Comparison of ENCODE assay signal across 8 cellular contexts in genomic region chr20:34825530-34826362, GRCh38. TPM values are rescaled to one million over a fixed set of nuclear protein-coding genes. Genes with fewer than 3 reads are reported as not detected.
DNase-seq lines count a peak whose midpoint lies in the region; ATAC-seq and TF ChIP-seq lines count a peak whose summit lies in the region.

TSS of gene NCOA6 (minus strand) at chr20:34825651. CDS start at chr20:34782355, 43,296 bp downstream.

- peak within 1 kb of the TSS; percentile 100 for H3K4me3 ChIP-seq in AG09309 (ENCODE audit: control insufficient read depth, low read depth, low read length)
- peak within 1 kb of the TSS; percentile 81 to 93 for H3K4me3 ChIP-seq in left lung

- H3K4me1 ChIP-seq in left lung: peaks cover 9 to 28% of the 10 kb centered on the region in 2 donors

- no peaks in the 10 kb centered on the region for H3K27me3 ChIP-seq in left lung

- DNase-seq in AG09309 (ENCODE audit: low read depth) (peak; percentile 28), NCI-H524 treated with DMSO at 0.1 percent for 48 hours (lab: John Stamatoyannopoulos, UW) (peak; percentile 34), dedifferentiated amniotic fluid mesenchymal stem cell (ENCODE audit: extremely low spot score) (peak; percentile 61), left lung (peak; percentile 89 to 95)
- peak; percentile 86 for DNase-seq in activated CD4-positive, alpha-beta T cell treated with anti-CD3 and anti-CD28 coated beads, Interleukin-2, amount 50 U/mL, for 1 hour
- DNase-seq in stimulated activated CD4-positive, alpha-beta T cell treated with anti-CD3 and anti-CD28 coated beads, Interleukin-2, amount 100 ng/mL, for 4 hours (ENCODE audit: low read depth): peak; percentile 78

- intact Hi-C loops in left lung (cut with DNase I): no loop called here

- H3K27ac ChIP-seq in left lung: peak within 1 kb of the TSS; percentile 88

- H3K9me3 ChIP-seq in left lung: no peaks in the 10 kb centered on the region

- ATAC-seq in HG03439 (IDR thresholded peaks at IDR 0.05; ENCODE audit: unreplicated experiment) (peak; percentile 57), left lung (peak; percentile 85)

- peak; percentile 26 for TF ChIP-seq POLR2A in GM19099 (IDR thresholded peaks at IDR 0.05; ENCODE audit: extremely low read depth, insufficient read length, low read depth)

- no peaks in the 10 kb centered on the region for H3K36me3 ChIP-seq in left lung

- no peak for TF ChIP-seq CTCF in AG09309 (IDR thresholded peaks at IDR 0.05; ENCODE audit: control insufficient read depth, insufficient read depth, low read depth, low read length, missing control alignments)
- TF ChIP-seq CTCF in left lung (IDR thresholded peaks at IDR 0.05): no peak

RNA-seq across cellular contexts. Expression of gene NCOA6, which starts in this region (rescaled TPM):
- total RNA-seq in left lung: 10 to 100 TPM; 26.0 to 28.7 TPM

Comparison
In these comparisons a context has a peak if more than half of its experiments do, and no peak if none do; other contexts are left out.
1. Peak in every context shown above with its lines: DNase-seq, ATAC-seq, H3K4me3 ChIP-seq and H3K27ac ChIP-seq.
2. DNase-seq: peak in every context shown above with its lines; median percentile 92 in left lung; 86 in activated CD4-positive, alpha-beta T cell treated with anti-CD3 and anti-CD28 coated beads, Interleukin-2, amount 50 U/mL, for 1 hour; 78 in stimulated activated CD4-positive, alpha-beta T cell treated with anti-CD3 and anti-CD28 coated beads, Interleukin-2, amount 100 ng/mL, for 4 hours; 61 in dedifferentiated amniotic fluid mesenchymal stem cell; 34 in NCI-H524 treated with DMSO at 0.1 percent for 48 hours; 28 in AG09309.